9 cellular contexts compared by ENCODE assay signal in genomic region chr4:84493092-84493850, GRCh38. TPM values are rescaled to one million over a fixed set of nuclear protein-coding genes. Genes with fewer than 3 reads are reported as not detected.
A peak's percentile ranks its signal among the peaks of the same experiment; 100 is the strongest.
DNase-seq lines count a peak whose midpoint lies in the region; ATAC-seq and TF ChIP-seq lines count a peak whose summit lies in the region.
"Had no signal": no experiment of that assay in that cellular context is flagged by ENCODE, and none has a peak within 500 bp of the region (broad histone marks: within the 10 kb centered on the region; RNA-seq: fewer than 3 reads in every experiment).

No MANE protein-coding gene starts in this region.

- in situ Hi-C loops in GM23248 (cut with MboI): no loop called here

- H3K9ac ChIP-seq in GM23248 (no peak overlapping the region), SK-N-SH (no peak overlapping the region)

- no peak for TF ChIP-seq RAD21 in SK-N-SH (IDR thresholded peaks at IDR 0.05; ENCODE audit: low read length)

- POLR2A ChIA-PET in SK-N-SH (lab: Yijun Ruan, JAX): no interaction called here

- DNase-seq in GM23248: peak; percentile 54
- DNase-seq in SK-N-SH: peak; percentile 49
- peak; percentile 18 for DNase-seq in fibroblast of the aortic adventitia (ENCODE audit: low read depth)
- peak in 1 of 2 donors; percentile 63 for DNase-seq in psoas muscle
- DNase-seq in stimulated activated effector memory CD8-positive, alpha-beta T cell treated with anti-CD3 and anti-CD28 coated beads, Interleukin-12 subunit alpha, Interleukin-12 subunit beta, amount 100 ng/mL, for 72 hours (ENCODE audit: low spot score in 2 of 2): no peak
- DNase-seq in SKM-1 treated with dmso at 0.1 percent for 144 hours (lab: John Stamatoyannopoulos, UW; ENCODE audit: unreplicated experiment): no peak
- no peak for DNase-seq in activated effector memory CD4-positive, alpha-beta T cell treated with anti-CD3 and anti-CD28 coated beads, Interleukin-2, amount 50 U/mL, for 16 hours
- DNase-seq in NCI-H187 treated with DMSO at 0.1 percent for 48 hours (lab: John Stamatoyannopoulos, UW): no peak

- no peak for TF ChIP-seq EP300 in SK-N-SH (IDR thresholded peaks at IDR 0.05; ENCODE audit: borderline replicate concordance in 1 of 2, low read depth in 1 of 2, low read length in 1 of 2)

- ATAC-seq in psoas muscle: peak in 1 of 4 donors; percentile 33
- ATAC-seq in stimulated activated effector memory CD8-positive, alpha-beta T cell treated with anti-CD3 and anti-CD28 coated beads, Interleukin-12 subunit alpha, Interleukin-12 subunit beta, amount 100 ng/mL, for 72 hours: no peak

- no peaks in the 10 kb centered on the region for H3K79me2 ChIP-seq in GM23248 (ENCODE audit: insufficient read depth)
- H3K79me2 ChIP-seq in SK-N-SH (ENCODE audit: insufficient read depth): no peaks in the 10 kb centered on the region

- H3K4me1 Mint-ChIP-seq in stimulated activated effector memory CD8-positive, alpha-beta T cell treated with anti-CD3 and anti-CD28 coated beads, Interleukin-12 subunit alpha, Interleukin-12 subunit beta, amount 100 ng/mL, for 72 hours: peaks cover 8% of the 10 kb centered on the region

- CTCF ChIA-PET in SK-N-SH (lab: Yijun Ruan, JAX): interaction anchor here (1.0 kb wide), 1 partner anchor 11 kb away, joined by 4 read pairs; no protein-coding TSS in a partner anchor

- H2AFZ ChIP-seq in GM23248 (peak overlapping the region; percentile 47), SK-N-SH (ENCODE audit: low read depth) (peak overlapping the region; percentile 32; the same call in 1 of the 2 replicates)

- H3K4me1 ChIP-seq in GM23248 (ENCODE audit: insufficient read depth): no peaks in the 10 kb centered on the region
- peaks cover 0 to 2% of the 10 kb centered on the region in 2 experiments; a peak in 1 of 4 replicates for H3K4me1 ChIP-seq in SK-N-SH (ENCODE audit: control insufficient read depth in 1 of 2, insufficient read depth in 2 of 2, low read depth in 1 of 2, low read length in 1 of 2)
- H3K4me1 ChIP-seq in psoas muscle: peaks cover 8% of the 10 kb centered on the region

- no peaks in the 10 kb centered on the region for H4K20me1 ChIP-seq in GM23248 (ENCODE audit: insufficient read depth)
- no peaks in the 10 kb centered on the region for H4K20me1 ChIP-seq in SK-N-SH (ENCODE audit: insufficient read depth)

- no peak overlapping the region for H3K4me3 Mint-ChIP-seq in stimulated activated effector memory CD8-positive, alpha-beta T cell treated with anti-CD3 and anti-CD28 coated beads, Interleukin-12 subunit alpha, Interleukin-12 subunit beta, amount 100 ng/mL, for 72 hours
- H3K4me3 Mint-ChIP-seq: T-helper 1 cell treated with Interleukin-12 subunit alpha and Interleukin-12 subunit beta and Interleukin-4 antibody, amounts not matched to agents 30 μg/mL and 1 μg/mL, for 36 hours had no signal

- 13 to 14% methylated on average over 47 to 62 of the region's 62 CpGs for WGBS in GM23248 (ENCODE audit: low coverage in 1 of 2, low lambda C conversion rate in 2 of 2, missing lambda C conversion rate in 2 of 2), 2 experiments
- WGBS in SK-N-SH (ENCODE audit: low lambda C conversion rate): 6% methylated on average over 43 of the region's 62 CpGs
- 3% methylated on average over 59 to 62 of the region's 62 CpGs for WGBS in psoas muscle, 3 donors

- TF ChIP-seq CTCF in SK-N-SH (IDR thresholded peaks at IDR 0.05) (peak; percentile 16), fibroblast of the aortic adventitia (IDR thresholded peaks at IDR 0.05; ENCODE audit: insufficient read depth, low read length) (peak; percentile 17), psoas muscle (IDR thresholded peaks at IDR 0.05) (no peak)

- H3K36me3 ChIP-seq in GM23248 (ENCODE audit: low read depth) (no peaks in the 10 kb centered on the region), SK-N-SH (replicated peaks in 1 of 2; ENCODE audit: control insufficient read depth in 1 of 2, insufficient read depth in 2 of 2, low read length in 1 of 2) (no peaks in the 10 kb centered on the region), psoas muscle (ENCODE audit: insufficient read depth in 1 of 2, low read depth in 1 of 2) (no peaks in the 10 kb centered on the region)

- H3F3A ChIP-seq in GM23248 (ENCODE audit: insufficient read depth): no peaks in the 10 kb centered on the region
- peaks cover 12% of the 10 kb centered on the region for H3F3A ChIP-seq in SK-N-SH (replicated peaks; ENCODE audit: insufficient read depth)

- no peaks in the 10 kb centered on the region for H3K9me3 ChIP-seq in GM23248 (ENCODE audit: low read depth)
- H3K9me3 ChIP-seq in SK-N-SH: no peaks in the 10 kb centered on the region
- no peaks in the 10 kb centered on the region for H3K9me3 ChIP-seq in psoas muscle

- H3K27ac Mint-ChIP-seq in stimulated activated effector memory CD8-positive, alpha-beta T cell treated with anti-CD3 and anti-CD28 coated beads, Interleukin-12 subunit alpha, Interleukin-12 subunit beta, amount 100 ng/mL, for 72 hours: no peak overlapping the region

- H3K36me3 Mint-ChIP-seq in stimulated activated effector memory CD8-positive, alpha-beta T cell treated with anti-CD3 and anti-CD28 coated beads, Interleukin-12 subunit alpha, Interleukin-12 subunit beta, amount 100 ng/mL, for 72 hours: no peaks in the 10 kb centered on the region

- H3K27me3 ChIP-seq in GM23248 (replicated peaks; ENCODE audit: insufficient read depth) (peaks cover 96% of the 10 kb centered on the region), SK-N-SH (ENCODE audit: insufficient read depth) (peaks cover 99% of the 10 kb centered on the region), psoas muscle (ENCODE audit: insufficient read depth in 3 of 3, low read length in 2 of 3) (peaks cover 0 to 95% (median 49%) of the 10 kb centered on the region in 3 donors)

- intact Hi-C loops in psoas muscle (cut with DNase I): no loop called here

- H3K4me3 ChIP-seq in GM23248 (peak overlapping the region; percentile 16; the same call in 1 of the 2 replicates), SK-N-SH (ENCODE audit: low read depth in 2 of 2, low read length in 1 of 2) (no peak overlapping the region; a peak in 2 of 4 replicates), fibroblast of the aortic adventitia (ENCODE audit: low read depth, low read length) (no peak overlapping the region), psoas muscle (peak overlapping the region; percentile 37)

- H3K9me2 ChIP-seq in GM23248 (ENCODE audit: insufficient read depth): no peaks in the 10 kb centered on the region
- no peaks in the 10 kb centered on the region for H3K9me2 ChIP-seq in SK-N-SH

- H3K27ac ChIP-seq in GM23248 (no peak overlapping the region), SK-N-SH (ENCODE audit: low read depth in 2 of 2, low read length in 1 of 2) (no peak overlapping the region), psoas muscle (no peak overlapping the region)

- H3K4me2 ChIP-seq in GM23248 (ENCODE audit: unreplicated experiment) (peak overlapping the region; percentile 49), SK-N-SH (peak overlapping the region; percentile 70; the same call in 1 of the 2 replicates)

- H3K9me3 Mint-ChIP-seq in stimulated activated effector memory CD8-positive, alpha-beta T cell treated with anti-CD3 and anti-CD28 coated beads, Interleukin-12 subunit alpha, Interleukin-12 subunit beta, amount 100 ng/mL, for 72 hours: peaks cover 6% of the 10 kb centered on the region
- H3K9me3 Mint-ChIP-seq: T-helper 1 cell treated with Interleukin-12 subunit alpha and Interleukin-12 subunit beta and Interleukin-4 antibody, amounts not matched to agents 30 μg/mL and 1 μg/mL, for 36 hours had no signal

TF ChIP-seq in SK-N-SH, 30 proteins besides CTCF, POLR2A, EP300 and RAD21:
- TF ChIP-seq NFIC (IDR thresholded peaks at IDR 0.05; ENCODE audit: borderline replicate concordance): no peak
- TF ChIP-seq RFX5 (IDR thresholded peaks at IDR 0.05; ENCODE audit: low read length): no peak
- peak; percentile 97; the same call in 1 of the 2 replicates for TF ChIP-seq EZH2phosphoT487 (IDR thresholded peaks at IDR 0.05; ENCODE audit: borderline replicate concordance, low read depth)

RNA-seq across cellular contexts. Expression of gene NKX6-1, which starts 5.8 kb away (rescaled TPM):
- total RNA-seq in GM23248 (2014; rRNA removed; shearing (Covaris generic)): 0.11 TPM in 1 of 2 replicates, not detected in the other
- polyA plus RNA-seq in GM23248 (2016; fragmentation: Nextera tagmentation; extraction: Ambion mirVana): not detected in 2 replicates
- polyA plus RNA-seq in SK-N-SH (2012; rRNA removed): not detected in 2 replicates
- polyA plus RNA-seq in SK-N-SH (2012; cell fraction: cytosol; rRNA removed): not detected in 2 replicates
- polyA plus RNA-seq in SK-N-SH (2012; cell fraction: nucleus; rRNA removed): not detected in 2 replicates
- total RNA-seq in fibroblast of the aortic adventitia (ENCODE audit: low replicate concordance): 0.18 TPM in 1 of 2 replicates, not detected in the other
- under 1 TPM in 2 of 4 donors, not detected in 2; 0.28 to 0.58 TPM for total RNA-seq in psoas muscle
- not detected for polyA plus RNA-seq in psoas muscle

Comparison
In these comparisons a context has a peak if more than half of its experiments do, and no peak if none do; other contexts are left out.
1. DNase-seq: peak in GM23248 (single experiment), SK-N-SH (single experiment) and fibroblast of the aortic adventitia (single experiment); none in stimulated activated effector memory CD8-positive, alpha-beta T cell treated with anti-CD3 and anti-CD28 coated beads, Interleukin-12 subunit alpha, Interleukin-12 subunit beta, amount 100 ng/mL, for 72 hours (0 of 2), SKM-1 treated with dmso at 0.1 percent for 144 hours (single experiment), activated effector memory CD4-positive, alpha-beta T cell treated with anti-CD3 and anti-CD28 coated beads, Interleukin-2, amount 50 U/mL, for 16 hours (single experiment) and NCI-H187 treated with DMSO at 0.1 percent for 48 hours (single experiment).
2. H3K4me3 ChIP-seq: peak in GM23248 (single experiment) and psoas muscle (single experiment); none in SK-N-SH (0 of 2) and fibroblast of the aortic adventitia (single experiment).